16 cellular contexts compared by ENCODE assay signal in the genomic region with DNA sequence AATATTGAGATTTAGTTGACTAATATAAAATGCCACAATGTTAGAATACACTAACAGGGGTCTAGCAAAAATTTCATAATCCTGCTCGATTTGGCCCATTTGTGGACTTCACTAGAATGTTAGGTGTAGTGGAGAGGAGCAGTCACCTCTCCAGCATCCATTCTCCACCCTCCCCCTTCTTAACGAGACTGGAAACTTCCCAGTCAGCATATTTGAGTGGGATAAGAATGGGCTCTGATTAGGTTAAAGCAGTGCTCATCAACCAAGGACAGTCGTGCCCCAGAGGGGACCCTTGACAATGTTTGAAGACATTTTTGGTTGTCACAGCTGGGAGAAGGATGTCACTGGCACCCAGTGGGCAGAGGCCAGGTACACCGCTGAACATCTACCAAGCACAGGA. TPM values are rescaled to one million over a fixed set of nuclear protein-coding genes. Genes with fewer than 3 reads are reported as not detected.
DNase-seq lines count a peak whose midpoint lies in the region; ATAC-seq, FAIRE-seq and TF ChIP-seq lines count a peak whose summit lies in the region.
"Had no signal": no experiment of that assay in that cellular context is flagged by ENCODE, and none has a peak within 500 bp of the region (broad histone marks: within the 10 kb centered on the region; RNA-seq: fewer than 3 reads in every experiment).

No MANE protein-coding gene starts in this region.

- DNase-seq in DMS53 (lab: John Stamatoyannopoulos, UW), result peak; percentile 30
- DNase-seq in DMS53 treated with DMSO at 0.1 percent for 48 hours (lab: John Stamatoyannopoulos, UW; ENCODE audit: unreplicated experiment), result no peak
- DNase-seq in HepG2 (ENCODE audit: low spot score), result no peak
- DNase-seq in right lobe of liver, result no peak
- no peak for DNase-seq in hepatocyte (ENCODE audit: low spot score)
- no peak for DNase-seq in thyroid gland
- DNase-seq in activated CD4-positive, alpha-beta T cell treated with anti-CD3 and anti-CD28 coated beads, Interleukin-2, amount 50 U/mL, for 1 hour, result no peak
- no peak for DNase-seq in lower leg skin (ENCODE audit: low spot score in 2 of 2)
- DNase-seq: 8988T; CD4-positive, CD25-positive, alpha-beta regulatory T cell; DMS 273 treated with DMSO at 0.1 percent for 48 hours; GF-D8; H7 had no signal

- ATAC-seq in HepG2, result no peak
- no peak for ATAC-seq in right lobe of liver

- no peak overlapping the region for H3K9ac ChIP-seq in HepG2 (ENCODE audit: insufficient read depth, low read depth, low read length)
- H3K9ac ChIP-seq: BLaER1 treated with 17β-estradiol and CSF1 and Interleukin-3, amounts not matched to agents 10 nM and 100 nM had no signal

- no peak for FAIRE-seq in HepG2 (lab: Jason Lieb, UNC)
- FAIRE-seq: GM19239 had no signal

- TF ChIP-seq POLR2A in HepG2 (IDR thresholded peaks at IDR 0.05; ENCODE audit: insufficient read depth in 1 of 2, low read depth in 2 of 2, low read length in 2 of 2) (no peak), right lobe of liver (IDR thresholded peaks at IDR 0.05) (no peak), thyroid gland (IDR thresholded peaks at IDR 0.05) (no peak), lower leg skin (IDR thresholded peaks at IDR 0.05) (no peak)

- H3K27ac ChIP-seq in HepG2 (ENCODE audit: extremely low read length, insufficient read depth, low read length), result peak overlapping the region; percentile 94
- no peak overlapping the region for H3K27ac ChIP-seq in right lobe of liver
- peak overlapping the region; percentile 78 for H3K27ac ChIP-seq in hepatocyte
- peak overlapping the region; percentile 2 to 68 (median 50) for H3K27ac ChIP-seq in thyroid gland
- H3K27ac ChIP-seq: BLaER1 treated with 17β-estradiol and CSF1 and Interleukin-3, amounts not matched to agents 10 nM and 100 nM; HL-60 had no signal

- POLR2A ChIA-PET in HepG2 (lab: Yijun Ruan, JAX), result no interaction called here

- H3K27me3 ChIP-seq in HepG2 (ENCODE audit: control insufficient read depth in 1 of 2, insufficient read depth in 2 of 2, low read length in 2 of 2) (no peaks in the 10 kb centered on the region), right lobe of liver (no peaks in the 10 kb centered on the region), hepatocyte (no peaks in the 10 kb centered on the region), thyroid gland (no peaks in the 10 kb centered on the region)
- H3K27me3 ChIP-seq: BLaER1 treated with 17β-estradiol and CSF1 and Interleukin-3, amounts not matched to agents 10 nM and 100 nM had no signal

- TF ChIP-seq CTCF in HepG2 (CRISPR knock-in tag; IDR thresholded peaks at IDR 0.05) (no peak), right lobe of liver (IDR thresholded peaks at IDR 0.05) (no peak), hepatocyte (IDR thresholded peaks at IDR 0.05; ENCODE audit: poor library complexity) (no peak), thyroid gland (IDR thresholded peaks at IDR 0.05) (no peak), lower leg skin (IDR thresholded peaks at IDR 0.05) (no peak)

- no peak for TF ChIP-seq EP300 in HepG2 (IDR thresholded peaks at IDR 0.05; ENCODE audit: low read depth in 2 of 2, low read length in 2 of 2)
- no peak for TF ChIP-seq EP300 in HepG2 (CRISPR knock-in tag; IDR thresholded peaks at IDR 0.05; ENCODE audit: borderline replicate concordance)

- peak overlapping the region; percentile 15 for H2AFZ ChIP-seq in HepG2 (ENCODE audit: low read length)
- no peak overlapping the region for H2AFZ ChIP-seq in hepatocyte

- H3K4me3 ChIP-seq in HepG2 (replicated peaks in 1 of 3; ENCODE audit: insufficient read depth in 1 of 3, low read depth in 2 of 3, low read length in 3 of 3) (no peak overlapping the region; a peak in 1 of 6 replicates), right lobe of liver (no peak overlapping the region), hepatocyte (no peak overlapping the region), thyroid gland (replicated peaks in 1 of 3) (no peak overlapping the region), lower leg skin (ENCODE audit: low read depth, poor library complexity, severe bottlenecking) (no peak overlapping the region)
- H3K4me3 ChIP-seq: BLaER1 treated with 17β-estradiol and CSF1 and Interleukin-3, amounts not matched to agents 10 nM and 100 nM had no signal

- H3K4me1 ChIP-seq in HepG2 (ENCODE audit: insufficient read depth, low read length) (peaks cover 39% of the 10 kb centered on the region), right lobe of liver (peaks cover 0 to 21% (median under 1%) of the 10 kb centered on the region in 4 donors), hepatocyte (ENCODE audit: insufficient read depth) (peaks cover 31% of the 10 kb centered on the region), thyroid gland (peaks cover 16 to 20% of the 10 kb centered on the region in 2 donors)

- H3K79me2 ChIP-seq in HepG2 (ENCODE audit: insufficient read depth, low read length) (peaks cover 15% of the 10 kb centered on the region), hepatocyte (peaks cover 41% of the 10 kb centered on the region)

- BruUV-seq in HepG2 (replicated peaks; lab: Mats Ljungman, UMichigan), result no TSS peak

- intact Hi-C loops in HepG2 (cut with micrococcal nuclease; ENCODE audit: unreplicated experiment) (loop anchor here (2.0 kb wide), 1 partner anchor 46 kb away; the partner anchor contains the start of gene FANCC), right lobe of liver (cut with DNase I) (no loop called here), thyroid gland (cut with DNase I) (no loop called here), lower leg skin (cut with DNase I; ENCODE audit: low total_unique reads) (no loop called here)

- no peaks in the 10 kb centered on the region for H3K9me2 ChIP-seq in hepatocyte (replicated peaks; ENCODE audit: insufficient read depth)

- TF ChIP-seq RAD21 in HepG2 (CRISPR knock-in tag; IDR thresholded peaks at IDR 0.05), result no peak

- no peaks in the 10 kb centered on the region for H4K20me1 ChIP-seq in HepG2 (ENCODE audit: insufficient read depth, low read length)
- H4K20me1 ChIP-seq in hepatocyte (ENCODE audit: insufficient read depth, poor library complexity, severe bottlenecking), result no peaks in the 10 kb centered on the region
- H4K20me1 ChIP-seq: BLaER1 treated with 17β-estradiol and CSF1 and Interleukin-3, amounts not matched to agents 10 nM and 100 nM had no signal

- in situ Hi-C loops in HepG2 (cut with HindIII; ENCODE audit: extremely low pct_ligation_motif_present, low pct_unique_long_range_greater_than_20kb), result no loop called here

- H3K36me3 ChIP-seq in HepG2 (replicated peaks in 1 of 2; ENCODE audit: control insufficient read depth in 1 of 2, insufficient read depth in 2 of 2, low read length in 2 of 2) (no peaks in the 10 kb centered on the region), right lobe of liver (no peaks in the 10 kb centered on the region), hepatocyte (replicated peaks; ENCODE audit: insufficient read depth, low read depth) (no peaks in the 10 kb centered on the region), thyroid gland (no peaks in the 10 kb centered on the region)

- CTCF ChIA-PET in HepG2 (lab: Yijun Ruan, JAX; ENCODE audit: low intra/inter-chr PET ratio, low total read pairs), result no interaction called here

- H3K4me2 ChIP-seq in HepG2 (ENCODE audit: low read depth, low read length) (no peak overlapping the region), hepatocyte (no peak overlapping the region)
- H3K4me2 ChIP-seq: BLaER1 treated with 17β-estradiol and CSF1 and Interleukin-3, amounts not matched to agents 10 nM and 100 nM had no signal

- H3K9me3 ChIP-seq in HepG2 (ENCODE audit: low read length) (no peaks in the 10 kb centered on the region), right lobe of liver (no peaks in the 10 kb centered on the region), hepatocyte (ENCODE audit: low read depth) (no peaks in the 10 kb centered on the region), thyroid gland (no peaks in the 10 kb centered on the region)

- 96% methylated on average over 4 of the region's 4 CpGs for WGBS in HepG2 (ENCODE audit: low lambda C conversion rate)
- WGBS in right lobe of liver (ENCODE audit: insufficient coverage, low coverage, low lambda C conversion rate, missing lambda C conversion rate), result 100% methylated on average over 1 of the region's 4 CpGs
- WGBS in hepatocyte (ENCODE audit: low lambda C conversion rate, missing lambda C conversion rate), result 84% methylated on average over 4 of the region's 4 CpGs
- WGBS in thyroid gland, 2 donors, result 50 to 55% methylated on average over 3 to 4 of the region's 4 CpGs
- WGBS in lower leg skin, 2 donors, result 92 to 93% methylated on average over 4 of the region's 4 CpGs

TF ChIP-seq in HepG2, 621 proteins besides CTCF, POLR2A, EP300 and RAD21 (continues in another document):
- TF ChIP-seq ZNF891 (CRISPR knock-in tag; IDR thresholded peaks at IDR 0.05), result no peak
- TF ChIP-seq REXO4 (CRISPR knock-in tag; IDR thresholded peaks at IDR 0.05; ENCODE audit: borderline replicate concordance), result no peak
- no peak for TF ChIP-seq SRF (IDR thresholded peaks at IDR 0.05; ENCODE audit: low read depth, low read length)

RNA-seq across cellular contexts. Expression of gene FANCC, which starts 46.7 kb away (rescaled TPM):
- total RNA-seq in HepG2 (2016; rRNA removed; fragmentation: Illumina TruSeq; extraction: Trizol), result 7.4 and 11.4 TPM in 2 replicates
- 5.6 and 5.9 TPM in 2 replicates for total RNA-seq in HepG2 (2016; cell fraction: cytosol; rRNA removed; fragmentation: Illumina TruSeq; extraction: Trizol; ENCODE audit: low read depth)
- 8.0 and 9.7 TPM in 2 replicates for total RNA-seq in HepG2 (2016; cell fraction: insoluble cytoplasmic fraction; rRNA removed; fragmentation: Illumina TruSeq; extraction: Trizol)
- total RNA-seq in HepG2 (2016; cell fraction: membrane; rRNA removed; fragmentation: Illumina TruSeq; extraction: Trizol), result 7.2 and 7.7 TPM in 2 replicates
- 23.6 and 26.0 TPM in 2 replicates for total RNA-seq in HepG2 (2016; cell fraction: nucleus; rRNA removed; fragmentation: Illumina TruSeq; extraction: Trizol)
- 7.3 and 8.6 TPM in 2 replicates for polyA plus RNA-seq in HepG2 (2011; rRNA removed)
- polyA plus RNA-seq in HepG2 (2011; cell fraction: cytosol; rRNA removed), result 5.1 and 5.7 TPM in 2 replicates
- polyA plus RNA-seq in HepG2 (2011; cell fraction: nucleus; rRNA removed), result 8.3 and 9.9 TPM in 2 replicates
- 6.4 and 7.4 TPM in 2 replicates for polyA plus RNA-seq in HepG2 (2012)
- 1.5 and 2.7 TPM in 2 replicates for polyA plus RNA-seq in HepG2 (2016; cell fraction: cytosol; fragmentation: Illumina TruSeq; extraction: Trizol; ENCODE audit: low read depth)
- polyA plus RNA-seq in HepG2 (2016; cell fraction: insoluble cytoplasmic fraction; fragmentation: Illumina TruSeq; extraction: Trizol; ENCODE audit: low read depth), result 14.2 and 14.5 TPM in 2 replicates
- 4.3 and 4.6 TPM in 2 replicates for polyA plus RNA-seq in HepG2 (2016; cell fraction: membrane; fragmentation: Illumina TruSeq; extraction: Trizol; ENCODE audit: low read depth)
- 12.6 and 13.6 TPM in 2 replicates for polyA plus RNA-seq in HepG2 (2016; cell fraction: nucleus; fragmentation: Illumina TruSeq; extraction: Trizol; ENCODE audit: insufficient read depth, low read depth)
- 10.0 and 32.5 TPM in 2 replicates for polyA minus RNA-seq in HepG2 (2011; rRNA and poly(A)+ RNA removed; ENCODE audit: low replicate concordance)
- 6.2 and 7.1 TPM in 2 replicates for polyA minus RNA-seq in HepG2 (2011; cell fraction: cytosol; rRNA and poly(A)+ RNA removed)
- polyA minus RNA-seq in HepG2 (2011; cell fraction: nucleus; rRNA and poly(A)+ RNA removed), result 35.4 and 38.5 TPM in 2 replicates
- 10 to 100 TPM in 4 of 6 experiments, 1 to 10 TPM in 2; 8.1 to 27.9 (median 13.2) TPM for total RNA-seq in right lobe of liver
- 11.8 and 15.6 TPM in 2 replicates for total RNA-seq in hepatocyte
- 13.1 TPM in 2 replicates for polyA plus RNA-seq in hepatocyte
- 10 to 100 TPM; 13.9 to 15.0 (median 14.2) TPM for total RNA-seq in thyroid gland
- 10 to 100 TPM in 1 of 4 donors, 1 to 10 TPM in 3; 6.7 to 10.2 (median 8.1) TPM for total RNA-seq in lower leg skin

Comparison
In these comparisons a context has a peak if more than half of its experiments do, and no peak if none do; other contexts are left out.
1. H3K27ac ChIP-seq: peak in HepG2 (single experiment), hepatocyte (single experiment) and thyroid gland (3 of 3); none in right lobe of liver (0 of 3).